ENCODE assay signal across 8 cellular contexts in the genomic region with DNA sequence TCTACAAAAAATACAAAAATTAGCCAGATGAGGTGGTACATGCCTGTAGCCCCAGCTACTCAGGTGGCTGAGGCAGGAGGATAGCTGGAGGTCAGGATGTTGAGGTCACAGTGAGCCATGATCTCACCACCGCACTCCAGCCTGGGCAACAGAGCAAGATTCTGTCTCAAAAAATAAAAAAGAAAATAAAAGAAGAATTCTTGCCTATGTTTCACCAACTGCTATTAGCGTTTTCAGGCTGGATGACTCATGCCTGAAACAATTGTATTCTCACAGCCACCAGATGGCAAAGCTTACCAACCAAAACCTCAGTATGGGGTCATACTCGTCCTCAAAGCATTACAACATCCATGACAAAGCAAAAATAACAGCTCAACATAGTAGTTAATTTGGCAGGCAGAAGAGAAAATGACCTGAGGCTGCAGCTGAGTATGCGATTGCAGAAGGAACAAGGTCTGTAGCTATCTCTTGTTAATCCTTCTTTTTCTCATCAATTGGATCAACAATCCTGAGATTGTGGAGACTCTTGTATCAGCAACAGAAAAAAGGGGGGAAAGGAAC. TPM values are rescaled to one million over a fixed set of nuclear protein-coding genes. Genes with fewer than 3 reads are reported as not detected.
DNase-seq lines count a peak whose midpoint lies in the region; ATAC-seq, FAIRE-seq and TF ChIP-seq lines count a peak whose summit lies in the region.

No MANE protein-coding gene starts in this region.

- peak; percentile 97 for FAIRE-seq in frontal cortex (lab: Jason Lieb, UNC)

- intact Hi-C loops in activated naive CD4-positive, alpha-beta T cell treated with anti-CD3 and anti-CD28 coated beads for 36 hours (cut with micrococcal nuclease), result loop anchor here (1.0 to 2.0 kb wide), 3 partner anchors 52 to 336 kb away; partner anchors contain the start of genes ELL3 and TP53BP1

- no peak for TF ChIP-seq CTCF in omental fat pad (IDR thresholded peaks at IDR 0.05)

- H3K9me3 Mint-ChIP-seq in activated naive CD4-positive, alpha-beta T cell treated with anti-CD3 and anti-CD28 coated beads for 36 hours, result no peaks in the 10 kb centered on the region

- peaks cover 7% of the 10 kb centered on the region for H3K4me1 Mint-ChIP-seq in activated naive CD4-positive, alpha-beta T cell treated with anti-CD3 and anti-CD28 coated beads for 36 hours (ENCODE audit: low read depth)

- H3K27ac Mint-ChIP-seq in activated naive CD4-positive, alpha-beta T cell treated with anti-CD3 and anti-CD28 coated beads for 36 hours, result peak overlapping the region; percentile 86

- H3K36me3 Mint-ChIP-seq in activated naive CD4-positive, alpha-beta T cell treated with anti-CD3 and anti-CD28 coated beads for 36 hours (ENCODE audit: low read depth), result peaks cover 4% of the 10 kb centered on the region

- peak; percentile 60 for ATAC-seq in HG02798 (IDR thresholded peaks at IDR 0.05; ENCODE audit: poor library complexity, unreplicated experiment)
- peak; percentile 97 for ATAC-seq in omental fat pad (ENCODE audit: low FRiP score)
- ATAC-seq in HG03025 (IDR thresholded peaks at IDR 0.05; ENCODE audit: low FRiP score, unreplicated experiment), result no peak

- CTCF ChIA-PET in activated naive CD4-positive, alpha-beta T cell treated with anti-CD3 and anti-CD28 coated beads for 36 hours (lab: Charles Lee), result interaction anchor here (0.5 to 2.1 kb wide), 14 partner anchors 19 to 723 kb away, joined by 3 to 23 read pairs (median 4); partner anchors contain the start of gene PDIA3

- no peaks in the 10 kb centered on the region for H3K27me3 Mint-ChIP-seq in activated naive CD4-positive, alpha-beta T cell treated with anti-CD3 and anti-CD28 coated beads for 36 hours (ENCODE audit: low read depth)

- no peak overlapping the region for H3K4me3 Mint-ChIP-seq in activated naive CD4-positive, alpha-beta T cell treated with anti-CD3 and anti-CD28 coated beads for 36 hours

- DNase-seq in EL (peak; percentile 97), NCI-H460 (ENCODE audit: extremely low read depth, low read depth) (peak; percentile 94), frontal cortex (ENCODE audit: low spot score in 2 of 2) (peak; percentile 49 to 54), omental fat pad (ENCODE audit: low spot score) (no peak), UCSD-AML1 (lab: John Stamatoyannopoulos, UW; ENCODE audit: unreplicated experiment) (no peak)
- peak; percentile 68 for DNase-seq in activated naive CD4-positive, alpha-beta T cell treated with anti-CD3 and anti-CD28 coated beads for 36 hours

RNA-seq across cellular contexts. Expression of gene TP53BP1, which starts 52.2 kb away (rescaled TPM):
- 22.1 and 23.3 TPM in 2 replicates for total RNA-seq in NCI-H460 (2014; rRNA removed; shearing (Covaris generic))
- polyA plus RNA-seq in NCI-H460 (2014; cell fraction: nucleus; rRNA removed), result 26.0 and 53.1 TPM in 2 replicates
- 10 to 100 TPM; 18.9 to 22.3 TPM for total RNA-seq in activated naive CD4-positive, alpha-beta T cell treated with anti-CD3 and anti-CD28 coated beads for 36 hours
- total RNA-seq in frontal cortex (157 TPM), omental fat pad (10 to 100 TPM; 23.2 to 52.8 (median 39.2) TPM)

Comparison
In these comparisons a context has a peak if more than half of its experiments do, and no peak if none do; other contexts are left out.
1. DNase-seq: peak in EL (single experiment), NCI-H460 (single experiment), activated naive CD4-positive, alpha-beta T cell treated with anti-CD3 and anti-CD28 coated beads for 36 hours (single experiment) and frontal cortex (2 of 2); none in omental fat pad (single experiment) and UCSD-AML1 (single experiment).